In genomic region chr6:24926639-24927038, GRCh38 we compare ENCODE assay signal across 14 cellular contexts. TPM values are rescaled to one million over a fixed set of nuclear protein-coding genes. Genes with fewer than 3 reads are reported as not detected.
DNase-seq lines count a peak whose midpoint lies in the region; ATAC-seq and TF ChIP-seq lines count a peak whose summit lies in the region.
"Had no signal": no experiment of that assay in that cellular context is flagged by ENCODE, and none has a peak within 500 bp of the region (broad histone marks: within the 10 kb centered on the region; RNA-seq: fewer than 3 reads in every experiment).

No MANE protein-coding gene starts in this region.

- no peak overlapping the region for H3K4ac ChIP-seq in mesendoderm (ENCODE audit: low read depth, low read length)

- no peak overlapping the region for H2BK120ac ChIP-seq in mesendoderm (ENCODE audit: low read depth, low read length)

- H3K9me3 ChIP-seq in CD8-positive, alpha-beta memory T cell (ENCODE audit: low read length) = no peaks in the 10 kb centered on the region
- H3K9me3 ChIP-seq: lower lobe of right lung had no signal

- DNase-seq in CD8-positive, alpha-beta memory T cell = no peak
- no peak for DNase-seq in activated CD4-positive, alpha-beta memory T cell treated with anti-CD3 and anti-CD28 coated beads for 36 hours
- DNase-seq in mesendoderm (no peak), SHP77 (lab: John Stamatoyannopoulos, UW) (no peak), NCI-H2171 treated with DMSO at 0.1 percent for 48 hours (lab: John Stamatoyannopoulos, UW) (no peak)
- DNase-seq: anterior cingulate cortex, EL, foreskin keratinocyte, lower lobe of right lung, MM.1S, NCI-H187 had no signal

- H4K8ac ChIP-seq in mesendoderm (ENCODE audit: low read depth, low read length) = no peak overlapping the region

- H3K4me3 Mint-ChIP-seq in CD8-positive, alpha-beta memory T cell = peak overlapping the region; percentile 75 to 86 (median 81)
- peak overlapping the region; percentile 39 for H3K4me3 Mint-ChIP-seq in activated CD4-positive, alpha-beta memory T cell treated with anti-CD3 and anti-CD28 coated beads for 36 hours
- H3K4me3 Mint-ChIP-seq: GM23338 had no signal

- peaks cover 29% of the 10 kb centered on the region for H3K36me3 ChIP-seq in CD8-positive, alpha-beta memory T cell (ENCODE audit: insufficient read depth, low read length)
- no peaks in the 10 kb centered on the region for H3K36me3 ChIP-seq in mesendoderm (ENCODE audit: control insufficient read depth, insufficient read depth, low read length)
- H3K36me3 ChIP-seq: lower lobe of right lung had no signal

- H3K36me3 Mint-ChIP-seq in CD8-positive, alpha-beta memory T cell = peaks cover 20 to 65% (median 31%) of the 10 kb centered on the region in 3 donors
- H3K36me3 Mint-ChIP-seq in activated CD4-positive, alpha-beta memory T cell treated with anti-CD3 and anti-CD28 coated beads for 36 hours = peaks cover 21% of the 10 kb centered on the region

- H3K9me3 Mint-ChIP-seq in CD8-positive, alpha-beta memory T cell = peaks cover 0 to 5% (median 0%) of the 10 kb centered on the region in 5 donors
- H3K9me3 Mint-ChIP-seq in activated CD4-positive, alpha-beta memory T cell treated with anti-CD3 and anti-CD28 coated beads for 36 hours = peaks cover 7% of the 10 kb centered on the region

- H3K4me3 ChIP-seq in CD8-positive, alpha-beta memory T cell (ENCODE audit: low read length) = peak overlapping the region; percentile 62
- H3K4me3 ChIP-seq in mesendoderm (ENCODE audit: low read length) = no peak overlapping the region
- H3K4me3 ChIP-seq: GM23338, lower lobe of right lung had no signal

- no peaks in the 10 kb centered on the region for H3K79me2 ChIP-seq in mesendoderm (ENCODE audit: control insufficient read depth, insufficient read depth, low read length)

- peak overlapping the region; percentile 52 to 95 (median 89) for H3K27ac Mint-ChIP-seq in CD8-positive, alpha-beta memory T cell
- peak overlapping the region; percentile 88 for H3K27ac Mint-ChIP-seq in activated CD4-positive, alpha-beta memory T cell treated with anti-CD3 and anti-CD28 coated beads for 36 hours
- H3K27ac Mint-ChIP-seq: GM23338 had no signal

- CTCF ChIA-PET in CD8-positive, alpha-beta memory T cell (lab: Charles Lee) = interaction anchor here (1.2 to 4.5 kb wide), 6 partner anchors 8 to 70 kb away, joined by 3 to 43 read pairs (median 16); partner anchors contain the start of gene RIPOR2
- CTCF ChIA-PET in activated CD4-positive, alpha-beta memory T cell treated with anti-CD3 and anti-CD28 coated beads for 36 hours (lab: Charles Lee) = interaction anchor here (1.4 to 3.7 kb wide), 4 partner anchors 9 to 65 kb away, joined by 6 to 40 read pairs (median 18); partner anchors contain the start of gene RIPOR2

- H3K56ac ChIP-seq in mesendoderm (ENCODE audit: low read length) = no peak overlapping the region

- peak overlapping the region; percentile 84 for H3K18ac ChIP-seq in mesendoderm (ENCODE audit: low read length)

- peaks cover 75 to 97% (median 90%) of the 10 kb centered on the region in 3 donors for H3K4me1 Mint-ChIP-seq in CD8-positive, alpha-beta memory T cell
- H3K4me1 Mint-ChIP-seq in activated CD4-positive, alpha-beta memory T cell treated with anti-CD3 and anti-CD28 coated beads for 36 hours (ENCODE audit: low read depth) = peaks cover 80% of the 10 kb centered on the region

- H3K9ac ChIP-seq in mesendoderm (ENCODE audit: low read length) = no peak overlapping the region

- no peak overlapping the region for H4K5ac ChIP-seq in mesendoderm (ENCODE audit: low read length)

- no CpG with 5 or more reads among the region's 3 CpGs for WGBS in mesendoderm (ENCODE audit: extremely low coverage, insufficient coverage, low lambda C conversion rate)

- no peak overlapping the region for H2BK15ac ChIP-seq in mesendoderm (replicated peaks; ENCODE audit: low read depth)

- no peaks in the 10 kb centered on the region for H3K79me1 ChIP-seq in mesendoderm (ENCODE audit: low read length)

- intact Hi-C loops in activated CD4-positive, alpha-beta memory T cell treated with anti-CD3 and anti-CD28 coated beads for 36 hours (cut with micrococcal nuclease) = no loop called here

- no peak overlapping the region for H2BK5ac ChIP-seq in mesendoderm (ENCODE audit: low read length)

- no peak for ATAC-seq in GM21526 (IDR thresholded peaks at IDR 0.05; ENCODE audit: low FRiP score, unreplicated experiment)
- ATAC-seq: foreskin keratinocyte, GM23338 had no signal

- POLR2A ChIA-PET in CD8-positive, alpha-beta memory T cell (lab: Charles Lee) = interaction anchor here (0.6 to 2.0 kb wide), 6 partner anchors 10 to 69 kb away, joined by 3 to 12 read pairs (median 4); partner anchors contain the start of gene RIPOR2
- POLR2A ChIA-PET in activated CD4-positive, alpha-beta memory T cell treated with anti-CD3 and anti-CD28 coated beads for 36 hours (lab: Charles Lee) = interaction anchor here (1.6 to 4.1 kb wide), 5 partner anchors 9 to 81 kb away, joined by 4 to 16 read pairs (median 7); partner anchors contain the start of gene RIPOR2

- no peaks in the 10 kb centered on the region for H3K27me3 ChIP-seq in CD8-positive, alpha-beta memory T cell (ENCODE audit: insufficient read depth, low read length, poor library complexity, severe bottlenecking)
- no peaks in the 10 kb centered on the region for H3K27me3 ChIP-seq in mesendoderm (ENCODE audit: insufficient read depth, low read length, poor library complexity)

- no peak overlapping the region for H3K4me2 ChIP-seq in mesendoderm (ENCODE audit: low read length)
- H3K4me2 ChIP-seq: GM23338 had no signal

- H3K23ac ChIP-seq in mesendoderm (ENCODE audit: low read length) = no peak overlapping the region

- no peak overlapping the region for H2AK5ac ChIP-seq in mesendoderm (ENCODE audit: low read length)

- H3K4me1 ChIP-seq in CD8-positive, alpha-beta memory T cell (ENCODE audit: insufficient read depth, low read length) = peaks cover 85% of the 10 kb centered on the region
- H3K4me1 ChIP-seq in mesendoderm (ENCODE audit: control insufficient read depth, low read depth, low read length) = peaks cover 8% of the 10 kb centered on the region
- H3K4me1 ChIP-seq: foreskin keratinocyte had no signal

- TF ChIP-seq CTCF in C4-2B (conservative IDR thresholded peaks at IDR 0.05) = no peak

- H3K27ac ChIP-seq in C4-2B (peak overlapping the region; percentile 86), mesendoderm (ENCODE audit: low read depth, low read length) (no peak overlapping the region)
- H3K27ac ChIP-seq in CD8-positive, alpha-beta memory T cell (ENCODE audit: low read depth, low read length) = peak overlapping the region; percentile 55
- H3K27ac ChIP-seq: foreskin keratinocyte, lower lobe of right lung had no signal

- H3K27me3 Mint-ChIP-seq in CD8-positive, alpha-beta memory T cell = no peaks in the 10 kb centered on the region
- peaks cover 2% of the 10 kb centered on the region for H3K27me3 Mint-ChIP-seq in activated CD4-positive, alpha-beta memory T cell treated with anti-CD3 and anti-CD28 coated beads for 36 hours

RNA-seq across cellular contexts. Expression of gene RIPOR2, which starts 9.1 kb away (rescaled TPM):
- total RNA-seq in CD8-positive, alpha-beta memory T cell = 10 to 100 TPM; 54.4 to 58.2 TPM
- polyA plus RNA-seq in CD8-positive, alpha-beta memory T cell = 427 TPM
- total RNA-seq in activated CD4-positive, alpha-beta memory T cell treated with anti-CD3 and anti-CD28 coated beads for 36 hours = 10 to 100 TPM; 64.5 to 68.7 TPM
- polyA plus RNA-seq in mesendoderm (2013, experiment 1 of 2) = 2.4 TPM
- 2.5 TPM for polyA plus RNA-seq in mesendoderm (2013, experiment 2 of 2)
- polyA plus RNA-seq: foreskin keratinocyte had no signal
